Comparison of ENCODE assay signal across 2 cellular contexts in genomic region chr1:151009206-151009587, GRCh38.
TF ChIP-seq lines count a peak whose summit lies in the region.

No MANE protein-coding gene starts in this region.

TF ChIP-seq in HepG2, 621 proteins besides CTCF, POLR2A, EP300 and RAD21:
- TF ChIP-seq SNAPC4 (CRISPR knock-in tag; IDR thresholded peaks at IDR 0.05) (no peak), SOX5 (CRISPR knock-in tag; IDR thresholded peaks at IDR 0.05; ENCODE audit: borderline replicate concordance) (peak; percentile 3; the same call in 1 of the 2 replicates), ZNF580 (CRISPR knock-in tag; IDR thresholded peaks at IDR 0.05; ENCODE audit: borderline replicate concordance, low read depth) (0 out of 2 replicates have a peak, but pooled peaks have one; percentile 1), HNRNPL (IDR thresholded peaks at IDR 0.05; ENCODE audit: low read depth, low read length) (no peak), CSRNP1 (CRISPR knock-in tag; IDR thresholded peaks at IDR 0.05) (0 out of 2 replicates have a peak, but pooled peaks have one; percentile 10), GATAD2A (CRISPR knock-in tag; IDR thresholded peaks at IDR 0.05) (no peak), TOPORS (CRISPR knock-in tag; IDR thresholded peaks at IDR 0.05) (0 out of 2 replicates have a peak, but pooled peaks have one; percentile 11), TFDP2 (CRISPR knock-in tag; IDR thresholded peaks at IDR 0.05) (no peak), ARID2 (CRISPR knock-in tag; IDR thresholded peaks at IDR 0.05; ENCODE audit: borderline replicate concordance) (0 out of 2 replicates have a peak, but pooled peaks have one; percentile 49)
TF ChIP-seq in HepG2: peak in this region for 5.

TF ChIP-seq in HEK293T, 16 proteins besides CTCF, POLR2A, EP300 and RAD21:
- TF ChIP-seq FOXM1 (IDR thresholded peaks at IDR 0.05; ENCODE audit: borderline replicate concordance), result no peak
- TF ChIP-seq ZNF384 (IDR thresholded peaks at IDR 0.05), result no peak
- no peak for TF ChIP-seq ELF4 (IDR thresholded peaks at IDR 0.05)
- no peak for TF ChIP-seq FOXA1 (IDR thresholded peaks at IDR 0.05)
- TF ChIP-seq FOXK2 (IDR thresholded peaks at IDR 0.05), result no peak
- TF ChIP-seq CTBP1 (IDR thresholded peaks at IDR 0.05; ENCODE audit: borderline replicate concordance), result no peak
- no peak for TF ChIP-seq ARNT (IDR thresholded peaks at IDR 0.05)
- TF ChIP-seq LEF1 (IDR thresholded peaks at IDR 0.05; ENCODE audit: borderline replicate concordance), result no peak
- no peak for TF ChIP-seq TARDBP (IDR thresholded peaks at IDR 0.05)
- TF ChIP-seq NFRKB (IDR thresholded peaks at IDR 0.05), result no peak
- TF ChIP-seq HDGF (IDR thresholded peaks at IDR 0.05; ENCODE audit: borderline replicate concordance), result no peak
- TF ChIP-seq L3MBTL2 (conservative IDR thresholded peaks at IDR 0.05), result no peak
